19 cellular contexts compared by ENCODE assay signal in genomic region chr1:3469849-3470649, GRCh38. TPM values are rescaled to one million over a fixed set of nuclear protein-coding genes. Genes with fewer than 3 reads are reported as not detected.
DNase-seq lines count a peak whose midpoint lies in the region; ATAC-seq and TF ChIP-seq lines count a peak whose summit lies in the region.
"Had no signal": no experiment of that assay in that cellular context is flagged by ENCODE, and none has a peak within 500 bp of the region (broad histone marks: within the 10 kb centered on the region; RNA-seq: fewer than 3 reads in every experiment).

No MANE protein-coding gene starts in this region.

- H2AFZ ChIP-seq in mesenchymal stem cell (ENCODE audit: low read depth, low read length), result no peak overlapping the region

- no peak overlapping the region for H3K23ac ChIP-seq in mesenchymal stem cell (ENCODE audit: low read length in 2 of 2)

- TF ChIP-seq CTCF in type B pancreatic cell (conservative IDR thresholded peaks at IDR 0.05), result no peak

- peaks cover 0 to 55% of the 10 kb centered on the region in 2 experiments for H3K27me3 ChIP-seq in mesenchymal stem cell (ENCODE audit: control insufficient read depth in 1 of 2, insufficient read depth in 1 of 2, low read length in 2 of 2)
- H3K27me3 ChIP-seq: brain microvascular endothelial cell, suprapubic skin had no signal

- H4K91ac ChIP-seq in mesenchymal stem cell (ENCODE audit: low read length), result peak overlapping the region; percentile 0

- 95% methylated on average over 17 of the region's 17 CpGs for WGBS in mesenchymal stem cell

- no peak overlapping the region for H2BK120ac ChIP-seq in mesenchymal stem cell (ENCODE audit: low read depth, low read length)

- H2BK12ac ChIP-seq in mesenchymal stem cell (ENCODE audit: low read length in 2 of 2), result peak overlapping the region in 1 of 2 experiments; percentile 40

- H3K18ac ChIP-seq in mesenchymal stem cell (ENCODE audit: low read depth in 1 of 2, low read length in 2 of 2), result peak overlapping the region in 1 of 2 experiments; percentile 50

- no peak overlapping the region for H3K4ac ChIP-seq in mesenchymal stem cell (ENCODE audit: low read depth in 1 of 2, low read length in 2 of 2)

- H4K8ac ChIP-seq in mesenchymal stem cell (ENCODE audit: low read length), result no peak overlapping the region

- H3K36me3 ChIP-seq in mesenchymal stem cell (ENCODE audit: control insufficient read depth in 1 of 2, insufficient read depth in 2 of 2, low read depth in 1 of 2, low read length in 2 of 2), result no peaks in the 10 kb centered on the region
- H3K36me3 ChIP-seq: brain microvascular endothelial cell, gastroesophageal sphincter, suprapubic skin had no signal

- no peak overlapping the region for H3K4me3 Mint-ChIP-seq in activated naive CD8-positive, alpha-beta T cell treated with anti-CD3 and anti-CD28 coated beads for 36 hours
- no peak overlapping the region for H3K4me3 Mint-ChIP-seq in activated naive CD8-positive, alpha-beta T cell treated with anti-CD3 and anti-CD28 coated beads, Interleukin-2, amount 50 U/mL, for 24 hours
- no peak overlapping the region for H3K4me3 Mint-ChIP-seq in activated naive CD8-positive, alpha-beta T cell treated with anti-CD3 and anti-CD28 coated beads, Interleukin-2, amount 10 ng/mL, durations not matched to agents 7 days and 5 days
- H3K4me3 Mint-ChIP-seq in type B pancreatic cell, result no peak overlapping the region

- POLR2A ChIA-PET in activated naive CD8-positive, alpha-beta T cell treated with anti-CD3 and anti-CD28 coated beads, Interleukin-2, amount 10 ng/mL, durations not matched to agents 7 days and 5 days (lab: Charles Lee), result no interaction called here

- ATAC-seq in activated naive CD8-positive, alpha-beta T cell treated with anti-CD3 and anti-CD28 coated beads, Interleukin-2, amount 50 U/mL, for 24 hours, result no peak
- ATAC-seq in activated naive CD8-positive, alpha-beta T cell treated with anti-CD3 and anti-CD28 coated beads, Interleukin-2, amount 10 ng/mL, durations not matched to agents 7 days and 5 days (ENCODE audit: low read depth), result no peak
- ATAC-seq in HG02981 (IDR thresholded peaks at IDR 0.05; ENCODE audit: unreplicated experiment), result no peak
- ATAC-seq: gastroesophageal sphincter had no signal

- H2BK15ac ChIP-seq in mesenchymal stem cell (ENCODE audit: low read depth, poor library complexity, severe bottlenecking), result no peak overlapping the region

- H2AK5ac ChIP-seq in mesenchymal stem cell (ENCODE audit: low read length, severe bottlenecking), result no peak overlapping the region

- H3K36me3 Mint-ChIP-seq in activated naive CD8-positive, alpha-beta T cell treated with anti-CD3 and anti-CD28 coated beads for 36 hours, result no peaks in the 10 kb centered on the region
- H3K36me3 Mint-ChIP-seq in activated naive CD8-positive, alpha-beta T cell treated with anti-CD3 and anti-CD28 coated beads, Interleukin-2, amount 50 U/mL, for 24 hours (ENCODE audit: low read depth), result no peaks in the 10 kb centered on the region
- no peaks in the 10 kb centered on the region for H3K36me3 Mint-ChIP-seq in activated naive CD8-positive, alpha-beta T cell treated with anti-CD3 and anti-CD28 coated beads, Interleukin-2, amount 10 ng/mL, durations not matched to agents 7 days and 5 days
- peaks cover 3% of the 10 kb centered on the region for H3K36me3 Mint-ChIP-seq in type B pancreatic cell

- H3K27me3 Mint-ChIP-seq in activated naive CD8-positive, alpha-beta T cell treated with anti-CD3 and anti-CD28 coated beads for 36 hours, result no peaks in the 10 kb centered on the region
- no peaks in the 10 kb centered on the region for H3K27me3 Mint-ChIP-seq in activated naive CD8-positive, alpha-beta T cell treated with anti-CD3 and anti-CD28 coated beads, Interleukin-2, amount 50 U/mL, for 24 hours
- no peaks in the 10 kb centered on the region for H3K27me3 Mint-ChIP-seq in activated naive CD8-positive, alpha-beta T cell treated with anti-CD3 and anti-CD28 coated beads, Interleukin-2, amount 10 ng/mL, durations not matched to agents 7 days and 5 days
- no peaks in the 10 kb centered on the region for H3K27me3 Mint-ChIP-seq in type B pancreatic cell

- H3K9me3 Mint-ChIP-seq in activated naive CD8-positive, alpha-beta T cell treated with anti-CD3 and anti-CD28 coated beads for 36 hours, result no peaks in the 10 kb centered on the region
- H3K9me3 Mint-ChIP-seq in activated naive CD8-positive, alpha-beta T cell treated with anti-CD3 and anti-CD28 coated beads, Interleukin-2, amount 50 U/mL, for 24 hours, result no peaks in the 10 kb centered on the region
- no peaks in the 10 kb centered on the region for H3K9me3 Mint-ChIP-seq in activated naive CD8-positive, alpha-beta T cell treated with anti-CD3 and anti-CD28 coated beads, Interleukin-2, amount 10 ng/mL, durations not matched to agents 7 days and 5 days
- no peaks in the 10 kb centered on the region for H3K9me3 Mint-ChIP-seq in type B pancreatic cell

- H2BK5ac ChIP-seq in mesenchymal stem cell (ENCODE audit: low read depth, low read length, poor library complexity, severe bottlenecking), result no peak overlapping the region

- no peak overlapping the region for H3K4me3 ChIP-seq in mesenchymal stem cell (ENCODE audit: insufficient read depth in 1 of 2, low read depth in 1 of 2, low read length in 2 of 2)
- H3K4me3 ChIP-seq: gastroesophageal sphincter, suprapubic skin had no signal

- DNase-seq in activated naive CD8-positive, alpha-beta T cell treated with anti-CD3 and anti-CD28 coated beads for 36 hours, result no peak
- DNase-seq in activated naive CD8-positive, alpha-beta T cell treated with anti-CD3 and anti-CD28 coated beads, Interleukin-2, amount 50 U/mL, for 24 hours, result no peak
- no peak for DNase-seq in activated naive CD8-positive, alpha-beta T cell treated with anti-CD3 and anti-CD28 coated beads, Interleukin-2, amount 10 ng/mL, durations not matched to agents 7 days and 5 days
- DNase-seq in mesenchymal stem cell (no peak), type B pancreatic cell (ENCODE audit: extremely low spot score, unreplicated experiment) (no peak), NCI-H1694 (lab: John Stamatoyannopoulos, UW) (no peak), GOT3 (lab: John Stamatoyannopoulos, UW) (no peak)
- DNase-seq: activated CD4-positive, alpha-beta T cell treated with anti-CD3 and anti-CD28 coated beads for 48 hours; activated naive CD4-positive, alpha-beta T cell treated with anti-CD3 and anti-CD28 coated beads, Interleukin-2, amount 50 U/mL, for 16 hours; activated T-cell treated with anti-CD3 and anti-CD28 coated beads for 4 hours; brain microvascular endothelial cell; DMS153; NCI-H1092; NCI-H69; T1000 had no signal

- no peak overlapping the region for H3K4me2 ChIP-seq in mesenchymal stem cell (ENCODE audit: low read length, poor library complexity, severe bottlenecking)
- H3K4me2 ChIP-seq: KMS-11 had no signal

- no peak overlapping the region for H3K9ac ChIP-seq in mesenchymal stem cell (ENCODE audit: low read length)
- H3K9ac ChIP-seq: KMS-11 had no signal

- no peaks in the 10 kb centered on the region for H3K79me1 ChIP-seq in mesenchymal stem cell (replicated peaks; ENCODE audit: low read length, poor library complexity, severe bottlenecking)

- H3K4me1 Mint-ChIP-seq in activated naive CD8-positive, alpha-beta T cell treated with anti-CD3 and anti-CD28 coated beads for 36 hours, result no peaks in the 10 kb centered on the region
- no peaks in the 10 kb centered on the region for H3K4me1 Mint-ChIP-seq in activated naive CD8-positive, alpha-beta T cell treated with anti-CD3 and anti-CD28 coated beads, Interleukin-2, amount 50 U/mL, for 24 hours
- H3K4me1 Mint-ChIP-seq in activated naive CD8-positive, alpha-beta T cell treated with anti-CD3 and anti-CD28 coated beads, Interleukin-2, amount 10 ng/mL, durations not matched to agents 7 days and 5 days, result peaks cover 2% of the 10 kb centered on the region
- H3K4me1 Mint-ChIP-seq in type B pancreatic cell (ENCODE audit: unreplicated experiment), result peaks cover 21% of the 10 kb centered on the region

- H3K27ac Mint-ChIP-seq in activated naive CD8-positive, alpha-beta T cell treated with anti-CD3 and anti-CD28 coated beads for 36 hours, result peak overlapping the region; percentile 5
- H3K27ac Mint-ChIP-seq in activated naive CD8-positive, alpha-beta T cell treated with anti-CD3 and anti-CD28 coated beads, Interleukin-2, amount 50 U/mL, for 24 hours, result no peak overlapping the region
- peak overlapping the region; percentile 3 for H3K27ac Mint-ChIP-seq in activated naive CD8-positive, alpha-beta T cell treated with anti-CD3 and anti-CD28 coated beads, Interleukin-2, amount 10 ng/mL, durations not matched to agents 7 days and 5 days
- peak overlapping the region; percentile 74 for H3K27ac Mint-ChIP-seq in type B pancreatic cell

- no peak overlapping the region for H3K27ac ChIP-seq in mesenchymal stem cell (ENCODE audit: low read length, poor library complexity, severe bottlenecking)
- H3K27ac ChIP-seq: KMS-11, suprapubic skin had no signal

- H3K14ac ChIP-seq in mesenchymal stem cell (ENCODE audit: low read length in 2 of 2), result peak overlapping the region in 1 of 2 experiments; percentile 75

- no peaks in the 10 kb centered on the region for H3K9me3 ChIP-seq in mesenchymal stem cell (ENCODE audit: control insufficient read depth, low read length)
- H3K9me3 ChIP-seq: gastroesophageal sphincter, suprapubic skin had no signal

- peaks cover 54% of the 10 kb centered on the region for H3K4me1 ChIP-seq in mesenchymal stem cell (ENCODE audit: control insufficient read depth, insufficient read depth, low read depth, low read length)

RNA-seq across cellular contexts. Expression of gene ARHGEF16, which starts 15.6 kb away (rescaled TPM):
- total RNA-seq in activated naive CD8-positive, alpha-beta T cell treated with anti-CD3 and anti-CD28 coated beads for 36 hours, result under 1 TPM in 1 of 2 experiments, not detected in 1; 0.12 TPM
- total RNA-seq in activated naive CD8-positive, alpha-beta T cell treated with anti-CD3 and anti-CD28 coated beads, Interleukin-2, amount 10 ng/mL, durations not matched to agents 7 days and 5 days, result not detected
- polyA plus RNA-seq in mesenchymal stem cell (2013, experiment 1 of 2), result 0.73 TPM
- polyA plus RNA-seq in mesenchymal stem cell (2013, experiment 2 of 2), result 0.49 TPM
- 16.1 and 28.9 TPM in 2 replicates for total RNA-seq in type B pancreatic cell (ENCODE audit: low replicate concordance)

Comparison
In these comparisons a context has a peak if more than half of its experiments do, and no peak if none do; other contexts are left out.
1. RNA of gene ARHGEF16, which starts 15.6 kb away (total RNA-seq): 16.1 to 28.9 TPM in type B pancreatic cell; 0.12 TPM in activated naive CD8-positive, alpha-beta T cell treated with anti-CD3 and anti-CD28 coated beads for 36 hours and not detected in activated naive CD8-positive, alpha-beta T cell treated with anti-CD3 and anti-CD28 coated beads, Interleukin-2, amount 10 ng/mL, durations not matched to agents 7 days and 5 days; every median in the first group is over 10 times any median in the second.